1 cellular context compared by ENCODE assay signal in the genomic region with DNA sequence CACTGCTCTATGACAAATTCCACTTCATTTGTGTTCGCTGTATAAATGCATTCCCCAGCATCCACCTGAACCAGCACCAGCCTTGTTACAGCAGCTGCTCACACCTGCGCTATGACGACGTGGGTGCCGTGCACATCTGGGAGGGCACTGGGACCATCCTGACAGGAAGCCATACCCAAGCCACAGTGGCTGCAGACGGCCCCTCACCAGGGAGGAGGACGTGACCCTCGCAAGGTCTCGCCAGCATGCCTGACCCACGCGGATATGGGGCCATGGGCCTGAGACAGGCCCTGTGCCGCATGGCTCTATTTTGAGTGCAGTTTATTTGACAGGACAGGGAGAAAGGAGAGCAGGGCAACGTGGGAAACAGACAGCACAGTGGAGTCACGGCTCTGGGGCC.
TF ChIP-seq lines count a peak whose summit lies in the region.

No MANE protein-coding gene starts in this region.

TF ChIP-seq in GM23338, 12 proteins besides CTCF, POLR2A, EP300 and RAD21:
- TF ChIP-seq, protein P1, sequence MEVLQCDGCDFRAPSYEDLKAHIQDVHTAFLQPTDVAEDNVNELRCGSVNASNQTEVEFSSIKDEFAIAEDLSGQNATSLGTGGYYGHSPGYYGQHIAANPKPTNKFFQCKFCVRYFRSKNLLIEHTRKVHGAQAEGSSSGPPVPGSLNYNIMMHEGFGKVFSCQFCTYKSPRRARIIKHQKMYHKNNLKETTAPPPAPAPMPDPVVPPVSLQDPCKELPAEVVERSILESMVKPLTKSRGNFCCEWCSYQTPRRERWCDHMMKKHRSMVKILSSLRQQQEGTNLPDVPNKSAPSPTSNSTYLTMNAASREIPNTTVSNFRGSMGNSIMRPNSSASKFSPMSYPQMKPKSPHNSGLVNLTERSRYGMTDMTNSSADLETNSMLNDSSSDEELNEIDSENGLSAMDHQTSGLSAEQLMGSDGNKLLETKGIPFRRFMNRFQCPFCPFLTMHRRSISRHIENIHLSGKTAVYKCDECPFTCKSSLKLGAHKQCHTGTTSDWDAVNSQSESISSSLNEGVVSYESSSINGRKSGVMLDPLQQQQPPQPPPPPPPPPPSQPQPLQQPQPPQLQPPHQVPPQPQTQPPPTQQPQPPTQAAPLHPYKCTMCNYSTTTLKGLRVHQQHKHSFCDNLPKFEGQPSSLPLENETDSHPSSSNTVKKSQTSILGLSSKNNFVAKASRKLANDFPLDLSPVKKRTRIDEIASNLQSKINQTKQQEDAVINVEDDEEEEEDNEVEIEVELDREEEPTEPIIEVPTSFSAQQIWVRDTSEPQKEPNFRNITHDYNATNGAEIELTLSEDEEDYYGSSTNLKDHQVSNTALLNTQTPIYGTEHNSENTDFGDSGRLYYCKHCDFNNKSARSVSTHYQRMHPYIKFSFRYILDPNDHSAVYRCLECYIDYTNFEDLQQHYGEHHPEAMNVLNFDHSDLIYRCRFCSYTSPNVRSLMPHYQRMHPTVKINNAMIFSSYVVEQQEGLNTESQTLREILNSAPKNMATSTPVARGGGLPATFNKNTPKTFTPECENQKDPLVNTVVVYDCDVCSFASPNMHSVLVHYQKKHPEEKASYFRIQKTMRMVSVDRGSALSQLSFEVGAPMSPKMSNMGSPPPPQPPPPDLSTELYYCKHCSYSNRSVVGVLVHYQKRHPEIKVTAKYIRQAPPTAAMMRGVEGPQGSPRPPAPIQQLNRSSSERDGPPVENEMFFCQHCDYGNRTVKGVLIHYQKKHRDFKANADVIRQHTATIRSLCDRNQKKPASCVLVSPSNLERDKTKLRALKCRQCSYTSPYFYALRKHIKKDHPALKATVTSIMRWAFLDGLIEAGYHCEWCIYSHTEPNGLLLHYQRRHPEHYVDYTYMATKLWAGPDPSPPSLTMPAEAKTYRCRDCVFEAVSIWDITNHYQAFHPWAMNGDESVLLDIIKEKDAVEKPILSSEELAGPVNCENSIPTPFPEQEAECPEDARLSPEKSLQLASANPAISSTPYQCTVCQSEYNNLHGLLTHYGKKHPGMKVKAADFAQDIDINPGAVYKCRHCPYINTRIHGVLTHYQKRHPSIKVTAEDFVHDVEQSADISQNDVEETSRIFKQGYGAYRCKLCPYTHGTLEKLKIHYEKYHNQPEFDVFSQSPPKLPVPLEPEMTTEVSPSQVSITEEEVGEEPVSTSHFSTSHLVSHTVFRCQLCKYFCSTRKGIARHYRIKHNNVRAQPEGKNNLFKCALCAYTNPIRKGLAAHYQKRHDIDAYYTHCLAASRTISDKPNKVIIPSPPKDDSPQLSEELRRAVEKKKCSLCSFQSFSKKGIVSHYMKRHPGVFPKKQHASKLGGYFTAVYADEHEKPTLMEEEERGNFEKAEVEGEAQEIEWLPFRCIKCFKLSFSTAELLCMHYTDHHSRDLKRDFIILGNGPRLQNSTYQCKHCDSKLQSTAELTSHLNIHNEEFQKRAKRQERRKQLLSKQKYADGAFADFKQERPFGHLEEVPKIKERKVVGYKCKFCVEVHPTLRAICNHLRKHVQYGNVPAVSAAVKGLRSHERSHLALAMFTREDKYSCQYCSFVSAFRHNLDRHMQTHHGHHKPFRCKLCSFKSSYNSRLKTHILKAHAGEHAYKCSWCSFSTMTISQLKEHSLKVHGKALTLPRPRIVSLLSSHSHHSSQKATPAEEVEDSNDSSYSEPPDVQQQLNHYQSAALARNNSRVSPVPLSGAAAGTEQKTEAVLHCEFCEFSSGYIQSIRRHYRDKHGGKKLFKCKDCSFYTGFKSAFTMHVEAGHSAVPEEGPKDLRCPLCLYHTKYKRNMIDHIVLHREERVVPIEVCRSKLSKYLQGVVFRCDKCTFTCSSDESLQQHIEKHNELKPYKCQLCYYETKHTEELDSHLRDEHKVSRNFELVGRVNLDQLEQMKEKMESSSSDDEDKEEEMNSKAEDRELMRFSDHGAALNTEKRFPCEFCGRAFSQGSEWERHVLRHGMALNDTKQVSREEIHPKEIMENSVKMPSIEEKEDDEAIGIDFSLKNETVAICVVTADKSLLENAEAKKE (CRISPR knock-in tag; IDR thresholded peaks at IDR 0.05), result no peak
- TF ChIP-seq EZH2phosphoT487 (IDR thresholded peaks at IDR 0.05; ENCODE audit: unreplicated experiment), result no peak
- no peak for TF ChIP-seq STAT1 (IDR thresholded peaks at IDR 0.05; ENCODE audit: unreplicated experiment)
- TF ChIP-seq POLR2AphosphoS5 (IDR thresholded peaks at IDR 0.05; ENCODE audit: low read depth), result no peak
- TF ChIP-seq ZNF331 (CRISPR knock-in tag; IDR thresholded peaks at IDR 0.05; ENCODE audit: low read depth), result no peak
- TF ChIP-seq ZNF114 (CRISPR knock-in tag; IDR thresholded peaks at IDR 0.05), result no peak
- TF ChIP-seq, protein P2, sequence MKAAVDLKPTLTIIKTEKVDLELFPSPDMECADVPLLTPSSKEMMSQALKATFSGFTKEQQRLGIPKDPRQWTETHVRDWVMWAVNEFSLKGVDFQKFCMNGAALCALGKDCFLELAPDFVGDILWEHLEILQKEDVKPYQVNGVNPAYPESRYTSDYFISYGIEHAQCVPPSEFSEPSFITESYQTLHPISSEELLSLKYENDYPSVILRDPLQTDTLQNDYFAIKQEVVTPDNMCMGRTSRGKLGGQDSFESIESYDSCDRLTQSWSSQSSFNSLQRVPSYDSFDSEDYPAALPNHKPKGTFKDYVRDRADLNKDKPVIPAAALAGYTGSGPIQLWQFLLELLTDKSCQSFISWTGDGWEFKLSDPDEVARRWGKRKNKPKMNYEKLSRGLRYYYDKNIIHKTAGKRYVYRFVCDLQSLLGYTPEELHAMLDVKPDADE (IDR thresholded peaks at IDR 0.05), result no peak
- no peak for TF ChIP-seq CREB1 (CRISPR knock-in tag; IDR thresholded peaks at IDR 0.05; ENCODE audit: low read depth)
- TF ChIP-seq EZH2 (IDR thresholded peaks at IDR 0.05; ENCODE audit: low read depth, unreplicated experiment), result no peak
- no peak for TF ChIP-seq JUNB (IDR thresholded peaks at IDR 0.05; ENCODE audit: unreplicated experiment)
- TF ChIP-seq, protein P3, sequence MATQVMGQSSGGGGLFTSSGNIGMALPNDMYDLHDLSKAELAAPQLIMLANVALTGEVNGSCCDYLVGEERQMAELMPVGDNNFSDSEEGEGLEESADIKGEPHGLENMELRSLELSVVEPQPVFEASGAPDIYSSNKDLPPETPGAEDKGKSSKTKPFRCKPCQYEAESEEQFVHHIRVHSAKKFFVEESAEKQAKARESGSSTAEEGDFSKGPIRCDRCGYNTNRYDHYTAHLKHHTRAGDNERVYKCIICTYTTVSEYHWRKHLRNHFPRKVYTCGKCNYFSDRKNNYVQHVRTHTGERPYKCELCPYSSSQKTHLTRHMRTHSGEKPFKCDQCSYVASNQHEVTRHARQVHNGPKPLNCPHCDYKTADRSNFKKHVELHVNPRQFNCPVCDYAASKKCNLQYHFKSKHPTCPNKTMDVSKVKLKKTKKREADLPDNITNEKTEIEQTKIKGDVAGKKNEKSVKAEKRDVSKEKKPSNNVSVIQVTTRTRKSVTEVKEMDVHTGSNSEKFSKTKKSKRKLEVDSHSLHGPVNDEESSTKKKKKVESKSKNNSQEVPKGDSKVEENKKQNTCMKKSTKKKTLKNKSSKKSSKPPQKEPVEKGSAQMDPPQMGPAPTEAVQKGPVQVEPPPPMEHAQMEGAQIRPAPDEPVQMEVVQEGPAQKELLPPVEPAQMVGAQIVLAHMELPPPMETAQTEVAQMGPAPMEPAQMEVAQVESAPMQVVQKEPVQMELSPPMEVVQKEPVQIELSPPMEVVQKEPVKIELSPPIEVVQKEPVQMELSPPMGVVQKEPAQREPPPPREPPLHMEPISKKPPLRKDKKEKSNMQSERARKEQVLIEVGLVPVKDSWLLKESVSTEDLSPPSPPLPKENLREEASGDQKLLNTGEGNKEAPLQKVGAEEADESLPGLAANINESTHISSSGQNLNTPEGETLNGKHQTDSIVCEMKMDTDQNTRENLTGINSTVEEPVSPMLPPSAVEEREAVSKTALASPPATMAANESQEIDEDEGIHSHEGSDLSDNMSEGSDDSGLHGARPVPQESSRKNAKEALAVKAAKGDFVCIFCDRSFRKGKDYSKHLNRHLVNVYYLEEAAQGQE (IDR thresholded peaks at IDR 0.05; ENCODE audit: unreplicated experiment), result no peak
- no peak for TF ChIP-seq NANOG (IDR thresholded peaks at IDR 0.05; ENCODE audit: borderline replicate concordance)
